9 cellular contexts compared by ENCODE assay signal in genomic region chr16:88561485-88562369, GRCh38. TPM values are rescaled to one million over a fixed set of nuclear protein-coding genes. Genes with fewer than 3 reads are reported as not detected.
DNase-seq lines count a peak whose midpoint lies in the region; ATAC-seq and TF ChIP-seq lines count a peak whose summit lies in the region.
"Had no signal": no experiment of that assay in that cellular context is flagged by ENCODE, and none has a peak within 500 bp of the region (broad histone marks: within the 10 kb centered on the region; RNA-seq: fewer than 3 reads in every experiment).

No MANE protein-coding gene starts in this region.

- H3K9me3 ChIP-seq in suprapubic skin: no peaks in the 10 kb centered on the region

- no peaks in the 10 kb centered on the region for H3K36me3 Mint-ChIP-seq in natural killer cell treated with Interleukin-12 subunit alpha and Interleukin-12 subunit beta and Interleukin-15 and Interleukin-18, amount 100 ng/mL, for 72 hours

- H3K4me3 Mint-ChIP-seq in natural killer cell treated with Interleukin-12 subunit alpha and Interleukin-12 subunit beta and Interleukin-15 and Interleukin-18, amount 100 ng/mL, for 72 hours: no peak overlapping the region

- H3K27ac ChIP-seq in suprapubic skin: no peak overlapping the region
- H3K27ac ChIP-seq: epithelial cell of prostate had no signal

- peak; percentile 43 for DNase-seq in NCI-H748 (lab: John Stamatoyannopoulos, UW; ENCODE audit: unreplicated experiment)
- DNase-seq in NCI-H748 treated with DMSO at 0.1 percent for 48 hours (lab: John Stamatoyannopoulos, UW): no peak
- DNase-seq in NCI-H2196 treated with DMSO at 0.1 percent for 48 hours (lab: John Stamatoyannopoulos, UW; ENCODE audit: unreplicated experiment): peak; percentile 4
- peak; percentile 50 for DNase-seq in activated CD8-positive, alpha-beta memory T cell treated with anti-CD3 and anti-CD28 coated beads, Interleukin-2, amount 50 U/mL, for 4 hours
- peak; percentile 54 to 67 for DNase-seq in erythroblast (lab: John Stamatoyannopoulos, UW)
- no peak for DNase-seq in natural killer cell treated with Interleukin-12 subunit alpha and Interleukin-12 subunit beta and Interleukin-15 and Interleukin-18, amount 100 ng/mL, for 72 hours (ENCODE audit: low spot score)
- no peak for DNase-seq in suprapubic skin (ENCODE audit: low spot score in 2 of 2)

- no peak overlapping the region for H3K27ac Mint-ChIP-seq in natural killer cell treated with Interleukin-12 subunit alpha and Interleukin-12 subunit beta and Interleukin-15 and Interleukin-18, amount 100 ng/mL, for 72 hours

- H3K27me3 ChIP-seq in suprapubic skin: peaks cover 22% of the 10 kb centered on the region

- peak; percentile 61 for ATAC-seq in natural killer cell treated with Interleukin-12 subunit alpha and Interleukin-12 subunit beta and Interleukin-15 and Interleukin-18, amount 100 ng/mL, for 72 hours
- ATAC-seq in GM18868 (IDR thresholded peaks at IDR 0.05; ENCODE audit: unreplicated experiment): no peak

- no peaks in the 10 kb centered on the region for H3K36me3 ChIP-seq in suprapubic skin

- no peak for TF ChIP-seq EP300 in suprapubic skin (IDR thresholded peaks at IDR 0.05)

- peaks cover 0 to 3% of the 10 kb centered on the region in 2 donors for H3K27me3 Mint-ChIP-seq in natural killer cell treated with Interleukin-12 subunit alpha and Interleukin-12 subunit beta and Interleukin-15 and Interleukin-18, amount 100 ng/mL, for 72 hours

- H3K4me1 Mint-ChIP-seq in natural killer cell treated with Interleukin-12 subunit alpha and Interleukin-12 subunit beta and Interleukin-15 and Interleukin-18, amount 100 ng/mL, for 72 hours (ENCODE audit: low read depth in 2 of 2): peaks cover 4 to 9% of the 10 kb centered on the region in 2 donors

- TF ChIP-seq POLR2A in erythroblast (IDR thresholded peaks at IDR 0.05; ENCODE audit: low read length) (no peak), suprapubic skin (IDR thresholded peaks at IDR 0.05) (no peak)

- TF ChIP-seq CTCF in suprapubic skin (IDR thresholded peaks at IDR 0.05): peak; percentile 22 to 63

- WGBS in suprapubic skin: 31% methylated on average over 23 of the region's 25 CpGs

- H3K4me3 ChIP-seq in suprapubic skin: peak overlapping the region; percentile 16

- peaks cover 11% of the 10 kb centered on the region for H3K4me1 ChIP-seq in suprapubic skin

- H3K9me3 Mint-ChIP-seq in natural killer cell treated with Interleukin-12 subunit alpha and Interleukin-12 subunit beta and Interleukin-15 and Interleukin-18, amount 100 ng/mL, for 72 hours: no peaks in the 10 kb centered on the region

RNA-seq across cellular contexts. Expression of gene ZC3H18, which starts 8.5 kb away (rescaled TPM):
- 100 to 1,000 TPM in 1 of 2 donors, 10 to 100 TPM in 1; 85.0 to 148 TPM for total RNA-seq in natural killer cell treated with Interleukin-12 subunit alpha and Interleukin-12 subunit beta and Interleukin-15 and Interleukin-18, amount 100 ng/mL, for 72 hours
- 10 to 100 TPM; 15.7 to 20.8 (median 20.3) TPM for total RNA-seq in suprapubic skin

Comparison
In these comparisons a context has a peak if more than half of its experiments do, and no peak if none do; other contexts are left out.
1. DNase-seq: peak in NCI-H748 (single experiment), NCI-H2196 treated with DMSO at 0.1 percent for 48 hours (single experiment), activated CD8-positive, alpha-beta memory T cell treated with anti-CD3 and anti-CD28 coated beads, Interleukin-2, amount 50 U/mL, for 4 hours (single experiment) and erythroblast (2 of 2); none in NCI-H748 treated with DMSO at 0.1 percent for 48 hours (single experiment), natural killer cell treated with Interleukin-12 subunit alpha and Interleukin-12 subunit beta and Interleukin-15 and Interleukin-18, amount 100 ng/mL, for 72 hours (single experiment) and suprapubic skin (0 of 2).